8 cellular contexts compared by ENCODE assay signal in the genomic region with DNA sequence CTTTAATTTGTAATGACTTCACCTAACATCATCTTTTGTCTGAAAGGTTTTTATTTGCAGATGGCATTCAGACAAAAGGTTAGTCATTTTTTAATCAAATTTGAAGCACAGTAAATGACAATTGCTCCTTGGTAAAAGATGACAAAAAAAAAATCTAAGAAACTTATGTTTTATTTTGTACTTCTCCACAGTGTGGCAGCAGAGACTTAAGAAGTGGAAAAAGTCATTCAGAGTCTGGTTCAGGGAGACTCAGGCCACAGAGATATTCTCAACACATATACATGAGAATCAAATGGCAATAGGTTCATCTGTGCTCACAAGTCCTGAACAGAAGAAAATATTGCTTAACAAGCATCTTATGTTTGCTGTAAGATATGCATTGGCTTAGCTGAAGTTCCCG.
DNase-seq lines count a peak whose midpoint lies in the region; FAIRE-seq and TF ChIP-seq lines count a peak whose summit lies in the region.

No MANE protein-coding gene starts in this region.

- H3K56ac ChIP-seq in H1 (replicated peaks; ENCODE audit: insufficient read length, low read depth, low read length) = no peak overlapping the region

- H3K4me1 ChIP-seq in HAP-1 (no peaks in the 10 kb centered on the region), H1 (replicated peaks in 1 of 4; ENCODE audit: control insufficient read depth in 3 of 4, insufficient read depth in 4 of 4, low read length in 3 of 4) (no peaks in the 10 kb centered on the region), suprapubic skin (no peaks in the 10 kb centered on the region)

- H3K23me2 ChIP-seq in H1 (ENCODE audit: low read depth, low read length) = no peaks in the 10 kb centered on the region

- H3K36me3 ChIP-seq in HAP-1 (replicated peaks) (no peaks in the 10 kb centered on the region), H1 (ENCODE audit: control insufficient read depth in 2 of 4, insufficient read depth in 4 of 4, low read length in 3 of 4) (no peaks in the 10 kb centered on the region), suprapubic skin (no peaks in the 10 kb centered on the region)

- no peak overlapping the region for H3K4me3 ChIP-seq in HAP-1
- H3K4me3 ChIP-seq in H1 (ENCODE audit: extremely low read depth in 1 of 4, insufficient read depth in 2 of 4, low read depth in 3 of 4, low read length in 4 of 4) = no peak overlapping the region
- H3K4me3 ChIP-seq in lower leg skin (ENCODE audit: low read depth, poor library complexity, severe bottlenecking) = no peak overlapping the region
- H3K4me3 ChIP-seq in suprapubic skin = no peak overlapping the region

- H3K27me3 ChIP-seq in HAP-1 (ENCODE audit: low read depth) (no peaks in the 10 kb centered on the region), H1 (replicated peaks in 1 of 4; ENCODE audit: control insufficient read depth in 3 of 4, extremely low read depth in 1 of 4, insufficient read depth in 3 of 4, low read length in 3 of 4) (no peaks in the 10 kb centered on the region), suprapubic skin (no peaks in the 10 kb centered on the region)

- no peak overlapping the region for H3K18ac ChIP-seq in H1 (ENCODE audit: extremely low read depth, low read length)

- POLR2A ChIA-PET in H1 (lab: Charles Lee; ENCODE audit: partially characterized antibody) = no interaction called here

- H3K4ac ChIP-seq in H1 (replicated peaks; ENCODE audit: insufficient read length, low read depth, low read length) = no peak overlapping the region

- TF ChIP-seq CTCF in H1 (IDR thresholded peaks at IDR 0.05; ENCODE audit: control extremely low read depth in 1 of 3, insufficient read depth in 1 of 3, low read depth in 1 of 3, low read length in 3 of 3) = peak in 2 of 3 experiments; percentile 38 to 69; a peak in 3 of 4 replicates
- no peak for TF ChIP-seq CTCF in lower leg skin (IDR thresholded peaks at IDR 0.05)
- TF ChIP-seq CTCF in suprapubic skin (IDR thresholded peaks at IDR 0.05) = peak in 1 of 2 donors; percentile 13

- no peak for TF ChIP-seq POLR2A in H1 (IDR thresholded peaks at IDR 0.05; ENCODE audit: control extremely low read depth in 1 of 2, low read depth in 2 of 2, low read length in 2 of 2)
- TF ChIP-seq POLR2A in lower leg skin (IDR thresholded peaks at IDR 0.05) = no peak
- TF ChIP-seq POLR2A in suprapubic skin (IDR thresholded peaks at IDR 0.05) = no peak

- H2AK5ac ChIP-seq in H1 (ENCODE audit: low read depth, low read length) = no peak overlapping the region

- H2BK15ac ChIP-seq in H1 (ENCODE audit: low read length) = no peak overlapping the region

- H3K9me3 ChIP-seq in HAP-1 (no peaks in the 10 kb centered on the region), H1 (ENCODE audit: insufficient read depth in 2 of 2, low read depth in 1 of 2, low read length in 1 of 2) (no peaks in the 10 kb centered on the region), suprapubic skin (no peaks in the 10 kb centered on the region)

- no peak overlapping the region for H3K9ac ChIP-seq in H1 (replicated peaks in 1 of 4; ENCODE audit: extremely low read depth in 1 of 4, low read depth in 3 of 4, low read length in 3 of 4)

- no peak overlapping the region for H3K23ac ChIP-seq in H1 (ENCODE audit: insufficient read length)

- H4K91ac ChIP-seq in H1 (replicated peaks; ENCODE audit: insufficient read length, low read length) = no peak overlapping the region

- H3K14ac ChIP-seq in H1 (ENCODE audit: insufficient read length) = no peak overlapping the region

- intact Hi-C loops in lower leg skin (cut with DNase I; ENCODE audit: low total_unique reads) = loop anchor here (5.0 kb wide), 1 partner anchor 255 kb away; no protein-coding TSS in a partner anchor

- no peak overlapping the region for H4K5ac ChIP-seq in H1 (ENCODE audit: insufficient read length, low read depth, low read length)

- no peak overlapping the region for H2BK12ac ChIP-seq in H1 (ENCODE audit: low read depth, low read length)

- no peak overlapping the region for H3K27ac ChIP-seq in H1 (ENCODE audit: low read depth, low read length)
- H3K27ac ChIP-seq in suprapubic skin = no peak overlapping the region

- in situ Hi-C loops in HAP-1 (cut with MboI; ENCODE audit: low sequenced_read_pairs) = no loop called here

- TF ChIP-seq EP300 in H1 (IDR thresholded peaks at IDR 0.05; ENCODE audit: borderline replicate concordance in 1 of 2, low read depth in 2 of 2, low read length in 2 of 2) (no peak), suprapubic skin (IDR thresholded peaks at IDR 0.05) (no peak)

- H2AFZ ChIP-seq in H1 (ENCODE audit: low read length) = no peak overlapping the region

- no peak overlapping the region for H4K8ac ChIP-seq in H1 (ENCODE audit: extremely low read depth, insufficient read depth, low read length)

- H2BK5ac ChIP-seq in H1 (ENCODE audit: low read depth, low read length) = no peak overlapping the region

- H4K20me1 ChIP-seq in H1 (replicated peaks in 1 of 2; ENCODE audit: control insufficient read depth in 1 of 2, insufficient read depth in 2 of 2, low read length in 2 of 2) = no peaks in the 10 kb centered on the region

- DNase-seq in HAP-1 (ENCODE audit: low spot score in 2 of 2) (peak; percentile 7 to 32), NCI-H748 (lab: John Stamatoyannopoulos, UW; ENCODE audit: unreplicated experiment) (peak; percentile 28), H1 (ENCODE audit: low read depth in 1 of 2, low spot score in 2 of 2) (no peak), occipital lobe (lab: John Stamatoyannopoulos, UW) (peak; percentile 6), NCI-H446 treated with DMSO at 0.1 percent for 48 hours (lab: John Stamatoyannopoulos, UW) (no peak), lower leg skin (ENCODE audit: low spot score in 2 of 2) (no peak), suprapubic skin (ENCODE audit: low spot score in 2 of 2) (no peak)
- no peak for DNase-seq in stimulated activated CD4-positive, alpha-beta T cell treated with anti-CD3 and anti-CD28 coated beads, Interleukin-1b, Interleukin-23, amount 100 ng/mL, for 48 hours

- 97% methylated on average over 1 of the region's 1 CpG; no CpG with 5 or more reads in 1 of the 2 experiments for WGBS in H1 (ENCODE audit: extremely low coverage in 1 of 2, insufficient coverage in 1 of 2, insufficient read length in 1 of 2, insufficient replicate concordance in 2 of 2, low coverage in 1 of 2, low lambda C conversion rate in 2 of 2, missing lambda C conversion rate in 1 of 2), 2 experiments
- 87 to 95% methylated on average over 1 of the region's 1 CpG for WGBS in lower leg skin, 2 donors
- 87% methylated on average over 1 of the region's 1 CpG for WGBS in suprapubic skin

- peak; percentile 91 to 94 for TF ChIP-seq RAD21 in H1 (IDR thresholded peaks at IDR 0.05 in 1 of 2, conservative IDR thresholded peaks at IDR 0.05 in 1 of 2; ENCODE audit: low read depth in 2 of 2, low read length in 2 of 2)

- H3K79me2 ChIP-seq in H1 (ENCODE audit: control insufficient read depth in 1 of 2, insufficient read depth in 2 of 2, low read length in 2 of 2) = no peaks in the 10 kb centered on the region

- CTCF ChIA-PET in H1 (lab: Charles Lee; ENCODE audit: partially characterized antibody) = interaction anchor here (0.6 to 12.8 kb wide), 19 partner anchors 9 to 422 kb away, joined by 3 to 341 read pairs (median 4); no protein-coding TSS in a partner anchor

- H2BK20ac ChIP-seq in H1 (ENCODE audit: low read length) = no peak overlapping the region

- no peak overlapping the region for H2BK120ac ChIP-seq in H1 (replicated peaks; ENCODE audit: low read depth, low read length)

- peak; percentile 42 for FAIRE-seq in H1 (lab: Jason Lieb, UNC)

- no peak overlapping the region for H3K4me2 ChIP-seq in H1 (ENCODE audit: insufficient read depth in 1 of 2, low read depth in 2 of 2, low read length in 2 of 2)

- no peaks in the 10 kb centered on the region for H3K79me1 ChIP-seq in H1 (ENCODE audit: low read depth, low read length)

TF ChIP-seq in H1, 55 proteins besides CTCF, POLR2A, EP300 and RAD21:
- TF ChIP-seq CREB1 (IDR thresholded peaks at IDR 0.05) (no peak), SUZ12 (IDR thresholded peaks at IDR 0.05; ENCODE audit: low read length) (no peak)

Comparison
In these comparisons a context has a peak if more than half of its experiments do, and no peak if none do; other contexts are left out.
1. DNase-seq: peak in HAP-1 (2 of 2), NCI-H748 (single experiment) and occipital lobe (single experiment); none in H1 (0 of 2), NCI-H446 treated with DMSO at 0.1 percent for 48 hours (single experiment), lower leg skin (0 of 2), stimulated activated CD4-positive, alpha-beta T cell treated with anti-CD3 and anti-CD28 coated beads, Interleukin-1b, Interleukin-23, amount 100 ng/mL, for 48 hours (single experiment) and suprapubic skin (0 of 2).
2. CTCF ChIP-seq: peak in H1 (2 of 3); none in lower leg skin (0 of 3).